1 cellular context compared by ENCODE assay signal in genomic region chr1:26189331-26189730, GRCh38.
A peak's percentile ranks its signal among the peaks of the same experiment; 100 is the strongest.
TF ChIP-seq lines count a peak whose summit lies in the region.

No MANE protein-coding gene starts in this region.

TF ChIP-seq in HepG2, 621 proteins besides CTCF, POLR2A, EP300 and RAD21:
- TF ChIP-seq NR2F6 (IDR thresholded peaks at IDR 0.05) (peak; percentile 59; the same call in 1 of the 2 replicates), NR2F6 (CRISPR knock-in tag; IDR thresholded peaks at IDR 0.05) (no peak), MTERF4 (CRISPR knock-in tag; IDR thresholded peaks at IDR 0.05) (no peak), NR2F1 (CRISPR knock-in tag; IDR thresholded peaks at IDR 0.05) (peak in 1 of 2 experiments; percentile 48; a peak in 1 of 4 replicates), ZNF468 (CRISPR knock-in tag; IDR thresholded peaks at IDR 0.05) (no peak), NR2C2 (CRISPR knock-in tag; IDR thresholded peaks at IDR 0.05; ENCODE audit: borderline replicate concordance) (peak; percentile 72), KAT2B (IDR thresholded peaks at IDR 0.05; ENCODE audit: borderline replicate concordance, low read depth, low read length) (no peak), KLF13 (CRISPR knock-in tag; IDR thresholded peaks at IDR 0.05) (no peak), NR2F2 (IDR thresholded peaks at IDR 0.05; ENCODE audit: borderline replicate concordance, low read depth) (0 out of 2 replicates have a peak, but pooled peaks have one; percentile 32)
